ENCODE assay signal across 1 cellular context in the genomic region with DNA sequence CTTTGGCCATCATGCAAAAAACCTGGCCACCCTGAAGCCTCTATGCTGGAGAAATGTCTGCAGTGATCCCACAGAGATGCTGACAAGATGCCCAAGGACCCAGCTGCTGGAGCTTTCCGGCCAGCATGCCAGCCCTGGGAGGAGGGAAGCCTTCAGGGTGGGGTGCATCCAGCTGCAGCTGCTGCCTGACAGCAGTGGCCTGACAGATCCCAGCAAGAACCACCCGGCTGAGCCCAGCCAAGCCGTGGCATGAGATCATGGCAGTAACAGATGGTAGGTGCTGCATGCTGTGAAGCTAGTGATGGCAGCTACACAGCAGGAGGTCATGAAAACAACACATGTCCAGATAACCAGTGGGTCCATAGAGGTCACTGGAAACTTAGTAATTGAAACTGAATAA.
TF ChIP-seq lines count a peak whose summit lies in the region.

No MANE protein-coding gene starts in this region.

TF ChIP-seq in HepG2, 621 proteins besides CTCF, POLR2A, EP300 and RAD21:
- TF ChIP-seq ZNF329 (CRISPR knock-in tag; IDR thresholded peaks at IDR 0.05; ENCODE audit: low read depth) (0 out of 2 replicates have a peak, but pooled peaks have one; percentile 82), ZBTB7A (CRISPR knock-in tag; IDR thresholded peaks at IDR 0.05) (no peak), ZNF331 (CRISPR knock-in tag; IDR thresholded peaks at IDR 0.05) (peak; percentile 99)
